In genomic region chr4:182145360-182145905, GRCh38 we compare ENCODE assay signal across 8 cellular contexts.
A peak's percentile ranks its signal among the peaks of the same experiment; 100 is the strongest.
DNase-seq lines count a peak whose midpoint lies in the region; ATAC-seq, FAIRE-seq and TF ChIP-seq lines count a peak whose summit lies in the region.

No MANE protein-coding gene starts in this region.

- peaks cover 24% of the 10 kb centered on the region for H3K4me1 Mint-ChIP-seq in activated naive CD8-positive, alpha-beta T cell (ENCODE audit: low read depth)

- TF ChIP-seq CTCF in A549 (IDR thresholded peaks at IDR 0.05) (no peak), GM12865 (IDR thresholded peaks at IDR 0.05; ENCODE audit: insufficient read depth, low read depth, low read length, missing control alignments) (no peak), lower lobe of right lung (IDR thresholded peaks at IDR 0.05) (no peak)

- no peak for FAIRE-seq in A549 (lab: Jason Lieb, UNC)

- no peaks in the 10 kb centered on the region for H3K36me3 Mint-ChIP-seq in activated naive CD8-positive, alpha-beta T cell

- CTCF ChIA-PET in A549 (lab: Yijun Ruan, JAX) = no interaction called here

- no peaks in the 10 kb centered on the region for H3K4me1 ChIP-seq in A549
- H3K4me1 ChIP-seq in lower lobe of right lung = peaks cover 19% of the 10 kb centered on the region

- peaks cover 70% of the 10 kb centered on the region for H3K27me3 ChIP-seq in lower lobe of right lung (ENCODE audit: low read depth)

- TF ChIP-seq POLR2A in A549 (IDR thresholded peaks at IDR 0.05; ENCODE audit: low read length) = no peak

- TF ChIP-seq RAD21 in A549 (conservative IDR thresholded peaks at IDR 0.05 in 1 of 2, IDR thresholded peaks at IDR 0.05 in 1 of 2) = no peak

- H3K9me3 Mint-ChIP-seq in activated naive CD8-positive, alpha-beta T cell (ENCODE audit: low read depth) = no peaks in the 10 kb centered on the region

- peak overlapping the region; percentile 81 for H3K4me3 Mint-ChIP-seq in activated naive CD8-positive, alpha-beta T cell

- DNase-seq in A549 (ENCODE audit: low read depth in 1 of 2, low spot score in 1 of 2) (no peak), GM12865 (ENCODE audit: low read depth) (no peak), lower lobe of right lung (no peak), T1000 (lab: John Stamatoyannopoulos, UW) (no peak)

- no peak overlapping the region for H3K27ac Mint-ChIP-seq in activated naive CD8-positive, alpha-beta T cell

- TF ChIP-seq EP300 in A549 (IDR thresholded peaks at IDR 0.05) = no peak

- ATAC-seq in A549 (no peak), lower lobe of right lung (no peak), HG03432 (IDR thresholded peaks at IDR 0.05; ENCODE audit: unreplicated experiment) (no peak), HG02973 (IDR thresholded peaks at IDR 0.05; ENCODE audit: unreplicated experiment) (no peak), GM21367 (IDR thresholded peaks at IDR 0.05; ENCODE audit: unreplicated experiment) (no peak)

- intact Hi-C loops in lower lobe of right lung (cut with DNase I) = no loop called here

- peaks cover 46% of the 10 kb centered on the region for H3K27me3 Mint-ChIP-seq in activated naive CD8-positive, alpha-beta T cell

- POLR2A ChIA-PET in A549 (lab: Yijun Ruan, JAX) = no interaction called here

- H3K27ac ChIP-seq in A549 = peak overlapping the region; percentile 82 to 93; a peak in 5 of 6 replicates
- no peak overlapping the region for H3K27ac ChIP-seq in lower lobe of right lung

- H3K9me3 ChIP-seq in A549 (no peaks in the 10 kb centered on the region), lower lobe of right lung (no peaks in the 10 kb centered on the region)

- 45% methylated on average over 11 of the region's 11 CpGs for WGBS in A549 (ENCODE audit: missing lambda C conversion rate)

- peak overlapping the region; percentile 79 for H3K4me2 ChIP-seq in A549

- no peaks in the 10 kb centered on the region for H3K36me3 ChIP-seq in lower lobe of right lung

- H3K4me3 ChIP-seq in A549 = peak overlapping the region; percentile 83
- H3K4me3 ChIP-seq in GM12865 (ENCODE audit: low read depth, low read length) = peak overlapping the region; percentile 47
- peak overlapping the region; percentile 51 for H3K4me3 ChIP-seq in lower lobe of right lung

TF ChIP-seq in A549, 52 proteins besides CTCF, POLR2A, EP300 and RAD21:
- no peak for TF ChIP-seq RARB (CRISPR knock-in tag; IDR thresholded peaks at IDR 0.05)
- TF ChIP-seq NR3C1 (IDR thresholded peaks at IDR 0.05) = no peak
- no peak for TF ChIP-seq EHF (CRISPR knock-in tag; IDR thresholded peaks at IDR 0.05)
TF ChIP-seq in A549: peak in this region for 0.
